ENCODE assay signal across 24 cellular contexts in the genomic region with DNA sequence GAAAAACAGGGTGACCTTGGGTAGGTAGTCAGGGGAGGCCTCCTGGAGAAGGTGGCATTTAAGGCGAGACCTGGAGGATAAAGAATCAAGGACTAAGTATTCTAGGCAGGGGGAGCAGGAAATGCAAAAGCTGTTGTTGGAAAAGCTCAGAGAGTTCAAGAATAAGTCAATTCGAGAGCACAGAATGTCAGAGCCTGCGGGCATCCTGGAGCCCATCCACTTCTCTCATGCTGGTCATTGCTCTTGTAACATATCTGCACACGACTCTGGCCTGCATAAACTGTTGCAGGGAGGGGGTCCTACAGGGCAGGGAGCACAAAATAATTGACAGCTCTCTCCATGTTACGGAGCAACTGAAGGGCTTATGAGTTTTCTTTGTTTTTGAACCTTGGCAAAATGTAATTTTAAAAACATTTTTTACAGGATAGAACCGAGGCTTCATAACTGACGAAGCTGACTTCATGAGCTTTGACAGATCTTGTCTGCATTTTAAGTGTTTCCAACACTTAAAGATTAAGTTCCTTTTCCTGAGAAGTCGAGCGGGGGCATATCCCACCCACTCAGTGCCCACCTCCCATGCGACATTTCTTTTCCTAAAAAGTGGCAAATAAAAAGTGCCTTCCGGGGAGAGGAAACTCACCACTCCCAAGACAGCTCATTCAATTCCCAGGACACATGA. TPM values are rescaled to one million over a fixed set of nuclear protein-coding genes. Genes with fewer than 3 reads are reported as not detected.
"Had no signal": no experiment of that assay in that cellular context is flagged by ENCODE, and none has a peak within 500 bp of the region (broad histone marks: within the 10 kb centered on the region; RNA-seq: fewer than 3 reads in every experiment).

No MANE protein-coding gene starts in this region.

- ATAC-seq: activated T-cell treated with anti-CD3 and anti-CD28 coated beads, Interleukin-2, amount 50 U/mL, for 72 hours; esophagus mucosa; stimulated activated naive CD8-positive, alpha-beta T cell treated with anti-CD3 and anti-CD28 coated beads, Interleukin-15, amount 100 ng/mL, for 72 hours had no signal

- H3K4me3 ChIP-seq: adrenal gland, breast epithelium, hepatocyte, prostate gland, skin epidermis had no signal

- H3K27me3 ChIP-seq: adrenal gland, breast epithelium, hepatocyte had no signal

- H3K36me3 ChIP-seq: adrenal gland, breast epithelium, prostate gland had no signal

- H3K27ac ChIP-seq: adrenal gland, hepatocyte, prostate gland, VCaP had no signal

- H3K9me3 ChIP-seq: adrenal gland, breast epithelium, prostate gland had no signal

- H3K4me1 ChIP-seq: adrenal gland, breast epithelium, prostate gland had no signal

- DNase-seq: activated CD4-positive, alpha-beta T cell treated with anti-CD3 and anti-CD28 coated beads, Interleukin-2, amount 50 U/mL, for 1 hour; activated CD4-positive, CD25-positive, alpha-beta regulatory T cell treated with anti-CD3 and anti-CD28 coated beads, Interleukin-2, amount 50 U/mL, for 72 hours; activated effector memory CD4-positive, alpha-beta T cell treated with anti-CD3 and anti-CD28 coated beads, Interleukin-2, amount 50 U/mL, for 16 hours; activated T-cell treated with anti-CD3 and anti-CD28 coated beads, Interleukin-2, amount 50 U/mL, for 72 hours; cerebellar nuclear complex; effector CD8-positive, alpha-beta T cell; stimulated activated CD4-positive, alpha-beta T cell treated with anti-CD3 and anti-CD28 coated beads, Interleukin-4, amount 100 ng/mL, for 1 hour; stimulated activated naive CD8-positive, alpha-beta T cell treated with anti-CD3 and anti-CD28 coated beads, Interleukin-15, amount 100 ng/mL, for 72 hours; T-helper 2 cell had no signal

RNA-seq across cellular contexts. Expression of a gene that starts 4.2 kb away (rescaled TPM):
- total RNA-seq: activated T-cell treated with anti-CD3 and anti-CD28 coated beads, Interleukin-2, amount 50 U/mL, for 72 hours; astrocyte; fibroblast of villous mesenchyme; mononuclear cell; neural crest cell; osteocyte had no signal

RNA-seq across cellular contexts. Expression of a gene that starts 45.2 kb away (rescaled TPM):
- total RNA-seq: activated T-cell treated with anti-CD3 and anti-CD28 coated beads, Interleukin-2, amount 50 U/mL, for 72 hours; adrenal gland; astrocyte; fibroblast of villous mesenchyme; hepatocyte; lung microvascular endothelial cell; mononuclear cell; neural crest cell; osteocyte; prostate gland; right cardiac atrium; temporal lobe had no signal
- polyA plus RNA-seq: adrenal gland, hepatocyte, right cardiac atrium had no signal
